ENCODE assay signal across 1 cellular context in the genomic region with DNA sequence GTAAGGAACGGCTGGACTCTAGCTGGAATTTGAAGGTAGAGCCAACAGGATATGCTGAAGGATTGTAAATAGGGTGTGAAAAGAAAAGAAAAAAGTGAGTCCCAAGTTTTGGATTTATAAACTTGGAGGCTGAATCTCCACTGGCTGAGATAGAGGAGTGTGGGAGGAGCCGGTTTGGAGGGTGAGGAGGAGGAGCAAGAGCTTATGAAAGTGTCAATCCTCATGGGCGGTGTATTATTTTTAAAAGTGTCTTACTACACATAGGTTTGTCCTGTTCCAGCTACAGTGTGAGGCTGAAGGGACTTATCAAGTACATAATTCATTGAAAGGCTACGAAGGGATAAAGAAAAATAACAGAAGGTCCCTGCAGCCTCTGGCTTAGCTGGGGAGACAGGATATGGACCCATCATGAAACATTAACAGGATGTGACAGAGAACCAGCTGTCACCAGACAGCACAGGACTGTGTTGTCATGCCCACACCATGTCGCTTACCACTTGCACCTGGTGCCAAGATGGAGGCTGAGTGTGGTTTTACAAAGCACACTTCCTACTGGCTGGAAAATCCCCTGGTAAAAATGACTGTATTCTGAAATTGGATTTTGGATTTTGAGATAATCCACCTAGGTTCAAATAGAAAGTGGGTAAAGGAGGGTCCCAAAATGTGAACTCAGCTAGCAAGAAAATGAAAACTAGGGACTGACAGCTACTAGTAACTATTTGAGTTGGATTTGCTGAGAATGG.
TF ChIP-seq lines count a peak whose summit lies in the region.

No MANE protein-coding gene starts in this region.

TF ChIP-seq in GM12878, 131 proteins besides CTCF, POLR2A, EP300 and RAD21 (continued from another document):
- TF ChIP-seq NFIC (IDR thresholded peaks at IDR 0.05; ENCODE audit: low read depth, low read length), result peak; percentile 79
- TF ChIP-seq BMI1 (IDR thresholded peaks at IDR 0.05; ENCODE audit: borderline replicate concordance), result peak; percentile 65; the same call in 1 of the 2 replicates
- TF ChIP-seq SREBF1 (IDR thresholded peaks at IDR 0.05; ENCODE audit: low read length), result no peak
- TF ChIP-seq, protein P1, sequence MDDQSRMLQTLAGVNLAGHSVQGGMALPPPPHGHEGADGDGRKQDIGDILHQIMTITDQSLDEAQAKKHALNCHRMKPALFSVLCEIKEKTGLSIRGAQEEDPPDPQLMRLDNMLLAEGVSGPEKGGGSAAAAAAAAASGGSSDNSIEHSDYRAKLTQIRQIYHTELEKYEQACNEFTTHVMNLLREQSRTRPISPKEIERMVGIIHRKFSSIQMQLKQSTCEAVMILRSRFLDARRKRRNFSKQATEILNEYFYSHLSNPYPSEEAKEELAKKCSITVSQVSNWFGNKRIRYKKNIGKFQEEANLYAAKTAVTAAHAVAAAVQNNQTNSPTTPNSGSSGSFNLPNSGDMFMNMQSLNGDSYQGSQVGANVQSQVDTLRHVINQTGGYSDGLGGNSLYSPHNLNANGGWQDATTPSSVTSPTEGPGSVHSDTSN (IDR thresholded peaks at IDR 0.05; ENCODE audit: insufficient replicate concordance, low read depth, low read length), result peak; percentile 68
- TF ChIP-seq, protein P2, sequence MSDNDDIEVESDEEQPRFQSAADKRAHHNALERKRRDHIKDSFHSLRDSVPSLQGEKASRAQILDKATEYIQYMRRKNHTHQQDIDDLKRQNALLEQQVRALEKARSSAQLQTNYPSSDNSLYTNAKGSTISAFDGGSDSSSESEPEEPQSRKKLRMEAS (IDR thresholded peaks at IDR 0.05; ENCODE audit: low read depth, low read length), result no peak
- peak; percentile 72; the same call in 1 of the 2 replicates for TF ChIP-seq ZBED1 (IDR thresholded peaks at IDR 0.05; ENCODE audit: borderline replicate concordance)
- no peak for TF ChIP-seq FOXK2 (IDR thresholded peaks at IDR 0.05)
- TF ChIP-seq TCF12 (IDR thresholded peaks at IDR 0.05; ENCODE audit: low read depth, low read length), result peak; percentile 97
- peak; percentile 70; the same call in 1 of the 2 replicates for TF ChIP-seq BCL11A (IDR thresholded peaks at IDR 0.05; ENCODE audit: low read depth, low read length)
- TF ChIP-seq TARDBP (IDR thresholded peaks at IDR 0.05; ENCODE audit: borderline replicate concordance), result no peak
- no peak for TF ChIP-seq PAX5 (IDR thresholded peaks at IDR 0.05; ENCODE audit: borderline replicate concordance, low read depth, low read length)
- TF ChIP-seq HDAC2 (IDR thresholded peaks at IDR 0.05), result no peak
- TF ChIP-seq SPI1 (IDR thresholded peaks at IDR 0.05; ENCODE audit: borderline replicate concordance, insufficient read depth, low read depth, low read length), result peak; percentile 67; the same call in 1 of the 2 replicates
- TF ChIP-seq, protein P3, sequence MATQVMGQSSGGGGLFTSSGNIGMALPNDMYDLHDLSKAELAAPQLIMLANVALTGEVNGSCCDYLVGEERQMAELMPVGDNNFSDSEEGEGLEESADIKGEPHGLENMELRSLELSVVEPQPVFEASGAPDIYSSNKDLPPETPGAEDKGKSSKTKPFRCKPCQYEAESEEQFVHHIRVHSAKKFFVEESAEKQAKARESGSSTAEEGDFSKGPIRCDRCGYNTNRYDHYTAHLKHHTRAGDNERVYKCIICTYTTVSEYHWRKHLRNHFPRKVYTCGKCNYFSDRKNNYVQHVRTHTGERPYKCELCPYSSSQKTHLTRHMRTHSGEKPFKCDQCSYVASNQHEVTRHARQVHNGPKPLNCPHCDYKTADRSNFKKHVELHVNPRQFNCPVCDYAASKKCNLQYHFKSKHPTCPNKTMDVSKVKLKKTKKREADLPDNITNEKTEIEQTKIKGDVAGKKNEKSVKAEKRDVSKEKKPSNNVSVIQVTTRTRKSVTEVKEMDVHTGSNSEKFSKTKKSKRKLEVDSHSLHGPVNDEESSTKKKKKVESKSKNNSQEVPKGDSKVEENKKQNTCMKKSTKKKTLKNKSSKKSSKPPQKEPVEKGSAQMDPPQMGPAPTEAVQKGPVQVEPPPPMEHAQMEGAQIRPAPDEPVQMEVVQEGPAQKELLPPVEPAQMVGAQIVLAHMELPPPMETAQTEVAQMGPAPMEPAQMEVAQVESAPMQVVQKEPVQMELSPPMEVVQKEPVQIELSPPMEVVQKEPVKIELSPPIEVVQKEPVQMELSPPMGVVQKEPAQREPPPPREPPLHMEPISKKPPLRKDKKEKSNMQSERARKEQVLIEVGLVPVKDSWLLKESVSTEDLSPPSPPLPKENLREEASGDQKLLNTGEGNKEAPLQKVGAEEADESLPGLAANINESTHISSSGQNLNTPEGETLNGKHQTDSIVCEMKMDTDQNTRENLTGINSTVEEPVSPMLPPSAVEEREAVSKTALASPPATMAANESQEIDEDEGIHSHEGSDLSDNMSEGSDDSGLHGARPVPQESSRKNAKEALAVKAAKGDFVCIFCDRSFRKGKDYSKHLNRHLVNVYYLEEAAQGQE (IDR thresholded peaks at IDR 0.05; ENCODE audit: low read depth, low read length), result no peak; the same call in 1 of the 2 replicates
- TF ChIP-seq, protein P4, sequence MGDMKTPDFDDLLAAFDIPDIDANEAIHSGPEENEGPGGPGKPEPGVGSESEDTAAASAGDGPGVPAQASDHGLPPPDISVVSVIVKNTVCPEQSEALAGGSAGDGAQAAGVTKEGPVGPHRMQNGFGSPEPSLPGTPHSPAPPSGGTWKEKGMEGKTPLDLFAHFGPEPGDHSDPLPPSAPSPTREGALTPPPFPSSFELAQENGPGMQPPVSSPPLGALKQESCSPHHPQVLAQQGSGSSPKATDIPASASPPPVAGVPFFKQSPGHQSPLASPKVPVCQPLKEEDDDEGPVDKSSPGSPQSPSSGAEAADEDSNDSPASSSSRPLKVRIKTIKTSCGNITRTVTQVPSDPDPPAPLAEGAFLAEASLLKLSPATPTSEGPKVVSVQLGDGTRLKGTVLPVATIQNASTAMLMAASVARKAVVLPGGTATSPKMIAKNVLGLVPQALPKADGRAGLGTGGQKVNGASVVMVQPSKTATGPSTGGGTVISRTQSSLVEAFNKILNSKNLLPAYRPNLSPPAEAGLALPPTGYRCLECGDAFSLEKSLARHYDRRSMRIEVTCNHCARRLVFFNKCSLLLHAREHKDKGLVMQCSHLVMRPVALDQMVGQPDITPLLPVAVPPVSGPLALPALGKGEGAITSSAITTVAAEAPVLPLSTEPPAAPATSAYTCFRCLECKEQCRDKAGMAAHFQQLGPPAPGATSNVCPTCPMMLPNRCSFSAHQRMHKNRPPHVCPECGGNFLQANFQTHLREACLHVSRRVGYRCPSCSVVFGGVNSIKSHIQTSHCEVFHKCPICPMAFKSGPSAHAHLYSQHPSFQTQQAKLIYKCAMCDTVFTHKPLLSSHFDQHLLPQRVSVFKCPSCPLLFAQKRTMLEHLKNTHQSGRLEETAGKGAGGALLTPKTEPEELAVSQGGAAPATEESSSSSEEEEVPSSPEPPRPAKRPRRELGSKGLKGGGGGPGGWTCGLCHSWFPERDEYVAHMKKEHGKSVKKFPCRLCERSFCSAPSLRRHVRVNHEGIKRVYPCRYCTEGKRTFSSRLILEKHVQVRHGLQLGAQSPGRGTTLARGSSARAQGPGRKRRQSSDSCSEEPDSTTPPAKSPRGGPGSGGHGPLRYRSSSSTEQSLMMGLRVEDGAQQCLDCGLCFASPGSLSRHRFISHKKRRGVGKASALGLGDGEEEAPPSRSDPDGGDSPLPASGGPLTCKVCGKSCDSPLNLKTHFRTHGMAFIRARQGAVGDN (IDR thresholded peaks at IDR 0.05), result peak; percentile 40; the same call in 1 of the 2 replicates
- peak; percentile 98 for TF ChIP-seq TCF3 (IDR thresholded peaks at IDR 0.05; ENCODE audit: borderline replicate concordance, insufficient read depth, low read depth, low read length)
- TF ChIP-seq JUNB (IDR thresholded peaks at IDR 0.05), result peak; percentile 70; the same call in 1 of the 2 replicates
- TF ChIP-seq FOXM1 (IDR thresholded peaks at IDR 0.05; ENCODE audit: low read depth, low read length), result peak; percentile 64; the same call in 1 of the 2 replicates
- TF ChIP-seq NR2C1 (IDR thresholded peaks at IDR 0.05), result peak; percentile 4; the same call in 1 of the 2 replicates
- TF ChIP-seq ETV6 (conservative IDR thresholded peaks at IDR 0.05 in 1 of 2, IDR thresholded peaks at IDR 0.05 in 1 of 2; ENCODE audit: borderline replicate concordance in 1 of 2, low read depth in 1 of 2), result peak in 1 of 2 experiments; percentile 78; a peak in 1 of 4 replicates
- TF ChIP-seq IKZF1 (conservative IDR thresholded peaks at IDR 0.05), result peak; percentile 94
- TF ChIP-seq SMAD1 (IDR thresholded peaks at IDR 0.05; ENCODE audit: low read depth, partially characterized antibody), result no peak
- TF ChIP-seq, protein P5, sequence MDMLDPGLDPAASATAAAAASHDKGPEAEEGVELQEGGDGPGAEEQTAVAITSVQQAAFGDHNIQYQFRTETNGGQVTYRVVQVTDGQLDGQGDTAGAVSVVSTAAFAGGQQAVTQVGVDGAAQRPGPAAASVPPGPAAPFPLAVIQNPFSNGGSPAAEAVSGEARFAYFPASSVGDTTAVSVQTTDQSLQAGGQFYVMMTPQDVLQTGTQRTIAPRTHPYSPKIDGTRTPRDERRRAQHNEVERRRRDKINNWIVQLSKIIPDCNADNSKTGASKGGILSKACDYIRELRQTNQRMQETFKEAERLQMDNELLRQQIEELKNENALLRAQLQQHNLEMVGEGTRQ (IDR thresholded peaks at IDR 0.05; ENCODE audit: borderline replicate concordance, low read depth, low read length), result no peak
- no peak for TF ChIP-seq SMARCA5 (IDR thresholded peaks at IDR 0.05)
- TF ChIP-seq ATF7 (IDR thresholded peaks at IDR 0.05; ENCODE audit: low read depth), result peak; percentile 70
- peak; percentile 65; the same call in 1 of the 2 replicates for TF ChIP-seq GATAD2B (conservative IDR thresholded peaks at IDR 0.05; ENCODE audit: low read depth)
- peak; percentile 62; the same call in 1 of the 3 replicates for TF ChIP-seq POU2F2 (IDR thresholded peaks at IDR 0.05; ENCODE audit: borderline replicate concordance, low read depth, low read length)
- TF ChIP-seq CREM (IDR thresholded peaks at IDR 0.05; ENCODE audit: low read depth), result peak; percentile 77
- TF ChIP-seq EED (IDR thresholded peaks at IDR 0.05; ENCODE audit: low read depth), result peak; percentile 96
- peak; percentile 40 for TF ChIP-seq KLF5 (IDR thresholded peaks at IDR 0.05; ENCODE audit: partially characterized antibody)
- TF ChIP-seq, protein P6, sequence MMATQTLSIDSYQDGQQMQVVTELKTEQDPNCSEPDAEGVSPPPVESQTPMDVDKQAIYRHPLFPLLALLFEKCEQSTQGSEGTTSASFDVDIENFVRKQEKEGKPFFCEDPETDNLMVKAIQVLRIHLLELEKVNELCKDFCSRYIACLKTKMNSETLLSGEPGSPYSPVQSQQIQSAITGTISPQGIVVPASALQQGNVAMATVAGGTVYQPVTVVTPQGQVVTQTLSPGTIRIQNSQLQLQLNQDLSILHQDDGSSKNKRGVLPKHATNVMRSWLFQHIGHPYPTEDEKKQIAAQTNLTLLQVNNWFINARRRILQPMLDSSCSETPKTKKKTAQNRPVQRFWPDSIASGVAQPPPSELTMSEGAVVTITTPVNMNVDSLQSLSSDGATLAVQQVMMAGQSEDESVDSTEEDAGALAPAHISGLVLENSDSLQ (IDR thresholded peaks at IDR 0.05), result peak; percentile 89
